ENCODE assay signal across 11 cellular contexts in genomic region chr3:46500631-46501377, GRCh38. TPM values are rescaled to one million over a fixed set of nuclear protein-coding genes. Genes with fewer than 3 reads are reported as not detected.
A peak's percentile ranks its signal among the peaks of the same experiment; 100 is the strongest.
DNase-seq lines count a peak whose midpoint lies in the region; FAIRE-seq and TF ChIP-seq lines count a peak whose summit lies in the region.
"Had no signal": no experiment of that assay in that cellular context is flagged by ENCODE, and none has a peak within 500 bp of the region (broad histone marks: within the 10 kb centered on the region; RNA-seq: fewer than 3 reads in every experiment).

No MANE protein-coding gene starts in this region.

- TF ChIP-seq CTCF in smooth muscle cell (IDR thresholded peaks at IDR 0.05; ENCODE audit: borderline replicate concordance, insufficient read depth, poor library complexity, severe bottlenecking) (no peak), stomach (IDR thresholded peaks at IDR 0.05) (no peak)

- no peaks in the 10 kb centered on the region for H3F3A ChIP-seq in smooth muscle cell (ENCODE audit: low read depth)

- H3K79me2 ChIP-seq in smooth muscle cell (ENCODE audit: low read depth): no peaks in the 10 kb centered on the region

- no peak overlapping the region for H2AFZ ChIP-seq in smooth muscle cell (ENCODE audit: low read depth)

- peak; percentile 92 for FAIRE-seq in GM12891 (lab: Jason Lieb, UNC)

- H4K20me1 ChIP-seq in smooth muscle cell (ENCODE audit: low read depth): no peaks in the 10 kb centered on the region

- TF ChIP-seq EP300 in stomach (IDR thresholded peaks at IDR 0.05): no peak

- peak overlapping the region; percentile 60 for H3K27ac ChIP-seq in smooth muscle cell (ENCODE audit: low read depth)
- no peak overlapping the region for H3K27ac ChIP-seq in stomach

- DNase-seq in GM12891 (ENCODE audit: insufficient read length, low spot score) (no peak), MV-4-11 (lab: John Stamatoyannopoulos, UW) (peak; percentile 64), dermis blood vessel endothelial cell (peak; percentile 41), smooth muscle cell (lab: John Stamatoyannopoulos, UW; ENCODE audit: unreplicated experiment) (no peak), nucleus accumbens (lab: John Stamatoyannopoulos, UW) (no peak), stomach (no peak)
- DNase-seq in stimulated activated CD8-positive, alpha-beta memory T cell treated with anti-CD3 and anti-CD28 coated beads, Interleukin-4, amount 100 ng/mL, for 48 hours: no peak
- DNase-seq: activated T-cell treated with anti-CD3 and anti-CD28 coated beads, Interleukin-2, amount 50 U/mL, for 48 hours; NCI-H345; Right ventricle myocardium superior had no signal

- H3K4me2 ChIP-seq in smooth muscle cell: peak overlapping the region; percentile 47

- 47% methylated on average over 3 of the region's 3 CpGs for WGBS in smooth muscle cell (ENCODE audit: low lambda C conversion rate)
- 87 to 91% (median 88%) methylated on average over 3 of the region's 3 CpGs for WGBS in stomach, 5 donors

- H3K9ac ChIP-seq in smooth muscle cell (ENCODE audit: low read depth): peak overlapping the region; percentile 45

- no peaks in the 10 kb centered on the region for H3K9me3 ChIP-seq in smooth muscle cell (replicated peaks; ENCODE audit: low read depth)
- H3K9me3 ChIP-seq in stomach: no peaks in the 10 kb centered on the region

- TF ChIP-seq POLR2A in GM12891 (IDR thresholded peaks at IDR 0.05; ENCODE audit: low read depth, low read length) (no peak), stomach (IDR thresholded peaks at IDR 0.05) (no peak)

- no peak overlapping the region for H3K4me3 ChIP-seq in smooth muscle cell
- no peak overlapping the region for H3K4me3 ChIP-seq in stomach

- H3K4me1 ChIP-seq in smooth muscle cell (ENCODE audit: low read depth) (peaks cover 8% of the 10 kb centered on the region), stomach (peaks cover 0 to 2% (median 0%) of the 10 kb centered on the region in 4 donors)

- no peaks in the 10 kb centered on the region for H3K36me3 ChIP-seq in smooth muscle cell (ENCODE audit: low read depth)
- no peaks in the 10 kb centered on the region for H3K36me3 ChIP-seq in stomach

- H3K27me3 ChIP-seq in smooth muscle cell (ENCODE audit: low read depth) (no peaks in the 10 kb centered on the region), stomach (no peaks in the 10 kb centered on the region)

- intact Hi-C loops in stomach (cut with DNase I; ENCODE audit: low total_unique reads): no loop called here

TF ChIP-seq in GM12891, 5 proteins besides CTCF, POLR2A, EP300 and RAD21:
- peak; percentile 74 for TF ChIP-seq SPI1 (IDR thresholded peaks at IDR 0.05; ENCODE audit: low read depth, low read length)
- TF ChIP-seq TAF1 (IDR thresholded peaks at IDR 0.05; ENCODE audit: low read depth, low read length): no peak
- TF ChIP-seq PAX5 (IDR thresholded peaks at IDR 0.05; ENCODE audit: insufficient read depth, low read length, severe bottlenecking): no peak
- no peak for TF ChIP-seq POLR2AphosphoS5 (IDR thresholded peaks at IDR 0.05; ENCODE audit: low read depth, low read length)
- no peak for TF ChIP-seq POU2F2 (IDR thresholded peaks at IDR 0.05; ENCODE audit: low read depth, low read length)
TF ChIP-seq in GM12891: peak in this region for 1.

RNA-seq across cellular contexts. Expression of gene RTP3, which starts 3.0 kb away (rescaled TPM):
- not detected for polyA plus RNA-seq in GM12891 (2012; ENCODE audit: low read depth, missing spikeins)
- total RNA-seq in dermis blood vessel endothelial cell: not detected in 2 replicates
- not detected in 2 replicates for total RNA-seq in smooth muscle cell
- 0.19 and 1.3 TPM in 2 replicates for polyA plus RNA-seq in smooth muscle cell
- total RNA-seq in stomach: not detected
- polyA plus RNA-seq in stomach: not detected
- total RNA-seq: natural killer cell treated with Interleukin-12 subunit alpha and Interleukin-12 subunit beta and Interleukin-15 and Interleukin-18, amount 100 ng/mL, for 72 hours; Right ventricle myocardium superior had no signal

RNA-seq across cellular contexts. Expression of gene LTF, which starts 36.1 kb away (rescaled TPM):
- polyA plus RNA-seq in GM12891 (2012; ENCODE audit: low read depth, missing spikeins): not detected
- total RNA-seq in dermis blood vessel endothelial cell: 0.51 and 0.93 TPM in 2 replicates
- not detected in 2 replicates for total RNA-seq in smooth muscle cell
- polyA plus RNA-seq in smooth muscle cell: not detected in 2 replicates
- 100 to 1,000 TPM in 2 of 5 donors, 10 to 100 TPM in 2, under 1 TPM in 1; 0.58 to 275 (median 22.4) TPM for total RNA-seq in stomach
- 1,000 to 10,000 TPM in 1 of 3 donors, 100 to 1,000 TPM in 1, 1 to 10 TPM in 1; 8.1 to 1,112 (median 398) TPM for polyA plus RNA-seq in stomach

Comparison
In these comparisons a context has a peak if more than half of its experiments do, and no peak if none do; other contexts are left out.
1. DNase-seq: peak in MV-4-11 (single experiment) and dermis blood vessel endothelial cell (single experiment); none in GM12891 (single experiment), smooth muscle cell (single experiment), nucleus accumbens (0 of 56), stomach (single experiment) and stimulated activated CD8-positive, alpha-beta memory T cell treated with anti-CD3 and anti-CD28 coated beads, Interleukin-4, amount 100 ng/mL, for 48 hours (single experiment).